In the genomic region with DNA sequence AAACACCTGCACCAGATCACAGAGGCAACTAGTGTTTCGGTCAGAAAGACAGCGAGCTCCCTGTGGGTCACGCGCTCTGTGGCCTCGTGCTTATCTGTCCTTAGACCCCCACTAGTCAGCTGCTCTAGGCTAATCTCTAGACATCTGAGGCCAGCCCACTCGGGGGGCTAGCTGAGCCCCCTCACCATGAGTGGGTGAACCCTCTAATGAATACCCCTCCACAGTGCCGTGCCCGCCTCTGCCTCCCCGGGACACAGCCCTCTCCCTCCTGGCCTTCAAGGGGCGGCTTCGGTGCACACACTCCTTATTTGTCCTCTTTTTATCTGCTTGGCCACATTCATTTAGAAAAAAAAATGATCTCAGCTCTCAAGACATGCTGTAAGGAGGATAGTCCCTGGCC, we compare ENCODE assay signal across 22 cellular contexts.
"Had no signal": no experiment of that assay in that cellular context is flagged by ENCODE, and none has a peak within 500 bp of the region (broad histone marks: within the 10 kb centered on the region; RNA-seq: fewer than 3 reads in every experiment).

No MANE protein-coding gene starts in this region.

- ATAC-seq: heart right ventricle; naive thymus-derived CD8-positive, alpha-beta T cell; right cardiac atrium; sciatic nerve; stimulated activated effector memory CD8-positive, alpha-beta T cell treated with anti-CD3 and anti-CD28 coated beads, Interleukin-12 subunit alpha, Interleukin-12 subunit beta, amount 100 ng/mL, for 72 hours; stimulated activated naive CD8-positive, alpha-beta T cell treated with anti-CD3 and anti-CD28 coated beads, Interleukin-15, amount 100 ng/mL, for 72 hours had no signal

- H3K9me3 ChIP-seq: prostate gland, spleen, transverse colon, upper lobe of left lung, vagina had no signal

- H2AFZ ChIP-seq: hepatocyte, parathyroid adenoma had no signal

- H3K4me3 Mint-ChIP-seq: naive thymus-derived CD8-positive, alpha-beta T cell; nephron; stimulated activated effector memory CD8-positive, alpha-beta T cell treated with anti-CD3 and anti-CD28 coated beads, Interleukin-12 subunit alpha, Interleukin-12 subunit beta, amount 100 ng/mL, for 72 hours; stimulated activated naive CD8-positive, alpha-beta T cell treated with anti-CD3 and anti-CD28 coated beads, Interleukin-15, amount 100 ng/mL, for 72 hours had no signal

- H3K79me2 ChIP-seq: hepatocyte, parathyroid adenoma had no signal

- H3K4me1 Mint-ChIP-seq: naive thymus-derived CD8-positive, alpha-beta T cell; stimulated activated effector memory CD8-positive, alpha-beta T cell treated with anti-CD3 and anti-CD28 coated beads, Interleukin-12 subunit alpha, Interleukin-12 subunit beta, amount 100 ng/mL, for 72 hours; stimulated activated naive CD8-positive, alpha-beta T cell treated with anti-CD3 and anti-CD28 coated beads, Interleukin-15, amount 100 ng/mL, for 72 hours had no signal

- H3K9ac ChIP-seq: parathyroid adenoma had no signal

- H3K27ac ChIP-seq: heart right ventricle, hepatocyte, left ventricle myocardium inferior, parathyroid adenoma, prostate gland, spleen, transverse colon, upper lobe of left lung, vagina had no signal

- H3K4me3 ChIP-seq: heart right ventricle, hepatocyte, left ventricle myocardium inferior, lung, prostate gland, spleen, transverse colon, upper lobe of left lung, vagina had no signal

- H3K4me1 ChIP-seq: parathyroid adenoma, prostate gland, transverse colon, upper lobe of left lung, vagina had no signal

- H3K27ac Mint-ChIP-seq: naive thymus-derived CD8-positive, alpha-beta T cell; nephron; stimulated activated effector memory CD8-positive, alpha-beta T cell treated with anti-CD3 and anti-CD28 coated beads, Interleukin-12 subunit alpha, Interleukin-12 subunit beta, amount 100 ng/mL, for 72 hours; stimulated activated naive CD8-positive, alpha-beta T cell treated with anti-CD3 and anti-CD28 coated beads, Interleukin-15, amount 100 ng/mL, for 72 hours had no signal

- DNase-seq: heart right ventricle; left ventricle myocardium inferior; naive thymus-derived CD8-positive, alpha-beta T cell; nucleus accumbens; retina; right cardiac atrium; small intestine; spleen; stimulated activated CD4-positive, alpha-beta T cell treated with anti-CD3 and anti-CD28 coated beads, Interleukin-4, amount 100 ng/mL, for 24 hours; stimulated activated naive CD4-positive, alpha-beta T cell treated with Interleukin-2 at 50 U/mL for 16 hours; stimulated activated naive CD8-positive, alpha-beta T cell treated with anti-CD3 and anti-CD28 coated beads, Interleukin-15, amount 100 ng/mL, for 72 hours; substantia nigra; transverse colon had no signal

- H3K27me3 ChIP-seq: upper lobe of left lung, vagina had no signal

- H3K36me3 Mint-ChIP-seq: naive thymus-derived CD8-positive, alpha-beta T cell; stimulated activated effector memory CD8-positive, alpha-beta T cell treated with anti-CD3 and anti-CD28 coated beads, Interleukin-12 subunit alpha, Interleukin-12 subunit beta, amount 100 ng/mL, for 72 hours had no signal

- FAIRE-seq: small intestine had no signal

- H3K9me3 Mint-ChIP-seq: stimulated activated naive CD8-positive, alpha-beta T cell treated with anti-CD3 and anti-CD28 coated beads, Interleukin-15, amount 100 ng/mL, for 72 hours had no signal

- H3K4me2 ChIP-seq: hepatocyte had no signal

- H3K36me3 ChIP-seq: heart right ventricle, left ventricle myocardium inferior, prostate gland, spleen, transverse colon, upper lobe of left lung, vagina had no signal
